Comparison of ENCODE assay signal across 10 cellular contexts in genomic region chr21:42262826-42263225, GRCh38. TPM values are rescaled to one million over a fixed set of nuclear protein-coding genes. Genes with fewer than 3 reads are reported as not detected.
DNase-seq lines count a peak whose midpoint lies in the region; ATAC-seq, FAIRE-seq and TF ChIP-seq lines count a peak whose summit lies in the region.
"Had no signal": no experiment of that assay in that cellular context is flagged by ENCODE, and none has a peak within 500 bp of the region (broad histone marks: within the 10 kb centered on the region; RNA-seq: fewer than 3 reads in every experiment).

No MANE protein-coding gene starts in this region.

- intact Hi-C loops in colonic mucosa (cut with DNase I) = no loop called here
- intact Hi-C loops in lower leg skin (cut with DNase I; ENCODE audit: low total_unique reads) = no loop called here

- no peaks in the 10 kb centered on the region for H3K36me3 ChIP-seq in colonic mucosa

- no peak overlapping the region for H3K9ac ChIP-seq in colonic mucosa (ENCODE audit: low read depth in 2 of 2, low read length in 2 of 2)

- H3K27me3 ChIP-seq in colonic mucosa = no peaks in the 10 kb centered on the region

- TF ChIP-seq CTCF in colonic mucosa (IDR thresholded peaks at IDR 0.05) (no peak), lower leg skin (IDR thresholded peaks at IDR 0.05) (no peak)

- no peak overlapping the region for H3K4me3 ChIP-seq in colonic mucosa
- no peak overlapping the region for H3K4me3 ChIP-seq in lower leg skin (ENCODE audit: low read depth, poor library complexity, severe bottlenecking)

- FAIRE-seq in urothelium cell line (lab: Jason Lieb, UNC) = no peak

- no peak for ATAC-seq in HG03378 (IDR thresholded peaks at IDR 0.05; ENCODE audit: unreplicated experiment)
- ATAC-seq: activated CD4-positive, alpha-beta T cell treated with anti-CD3 and anti-CD28 coated beads for 36 hours had no signal

- no peaks in the 10 kb centered on the region for H3K4me1 ChIP-seq in colonic mucosa

- DNase-seq in NCI-H2196 (lab: John Stamatoyannopoulos, UW; ENCODE audit: unreplicated experiment) (peak; percentile 10), NCI-H2196 treated with DMSO at 0.1 percent for 48 hours (lab: John Stamatoyannopoulos, UW; ENCODE audit: unreplicated experiment) (no peak), colonic mucosa (peak; percentile 46), lower leg skin (ENCODE audit: low spot score in 2 of 2) (peak; percentile 51 to 92), urothelium cell line (ENCODE audit: low spot score) (peak; percentile 83), NCI-H82 (lab: John Stamatoyannopoulos, UW) (no peak)
- DNase-seq in effector CD4-positive, alpha-beta T cell = no peak
- DNase-seq: activated CD4-positive, alpha-beta T cell treated with anti-CD3 and anti-CD28 coated beads for 36 hours; NCI-H2107 had no signal

- no peaks in the 10 kb centered on the region for H3K9me3 ChIP-seq in colonic mucosa

- WGBS in lower leg skin, 2 donors = 26 to 48% methylated on average over 11 of the region's 11 CpGs

- TF ChIP-seq POLR2A in lower leg skin (IDR thresholded peaks at IDR 0.05) = no peak

- H3K27ac ChIP-seq in colonic mucosa = no peak overlapping the region

RNA-seq across cellular contexts. Expression of gene ABCG1, which starts 43.9 kb away (rescaled TPM):
- 10 to 100 TPM; 13.8 to 60.0 TPM for total RNA-seq in colonic mucosa
- 10 to 100 TPM; 49.4 to 80.2 (median 52.7) TPM for total RNA-seq in lower leg skin

RNA-seq across cellular contexts. Expression of gene TFF3, which starts 52.4 kb away (rescaled TPM):
- 1,000 to 10,000 TPM; 2,373 to 4,154 TPM for total RNA-seq in colonic mucosa
- total RNA-seq in lower leg skin = 10 to 100 TPM in 1 of 4 donors, 1 to 10 TPM in 3; 3.6 to 16.8 (median 8.7) TPM
- total RNA-seq: activated CD4-positive, alpha-beta T cell treated with anti-CD3 and anti-CD28 coated beads for 36 hours had no signal

Comparison
In these comparisons a context has a peak if more than half of its experiments do, and no peak if none do; other contexts are left out.
1. DNase-seq: peak in NCI-H2196 (single experiment), colonic mucosa (single experiment), lower leg skin (2 of 2) and urothelium cell line (single experiment); none in NCI-H2196 treated with DMSO at 0.1 percent for 48 hours (single experiment), NCI-H82 (single experiment) and effector CD4-positive, alpha-beta T cell (single experiment).
2. RNA of gene TFF3, which starts 52.4 kb away (total RNA-seq): 2,373 to 4,154 TPM in colonic mucosa; 3.6 to 16.8 TPM in lower leg skin; every median in the first group is over 100 times any median in the second.